In the genomic region with DNA sequence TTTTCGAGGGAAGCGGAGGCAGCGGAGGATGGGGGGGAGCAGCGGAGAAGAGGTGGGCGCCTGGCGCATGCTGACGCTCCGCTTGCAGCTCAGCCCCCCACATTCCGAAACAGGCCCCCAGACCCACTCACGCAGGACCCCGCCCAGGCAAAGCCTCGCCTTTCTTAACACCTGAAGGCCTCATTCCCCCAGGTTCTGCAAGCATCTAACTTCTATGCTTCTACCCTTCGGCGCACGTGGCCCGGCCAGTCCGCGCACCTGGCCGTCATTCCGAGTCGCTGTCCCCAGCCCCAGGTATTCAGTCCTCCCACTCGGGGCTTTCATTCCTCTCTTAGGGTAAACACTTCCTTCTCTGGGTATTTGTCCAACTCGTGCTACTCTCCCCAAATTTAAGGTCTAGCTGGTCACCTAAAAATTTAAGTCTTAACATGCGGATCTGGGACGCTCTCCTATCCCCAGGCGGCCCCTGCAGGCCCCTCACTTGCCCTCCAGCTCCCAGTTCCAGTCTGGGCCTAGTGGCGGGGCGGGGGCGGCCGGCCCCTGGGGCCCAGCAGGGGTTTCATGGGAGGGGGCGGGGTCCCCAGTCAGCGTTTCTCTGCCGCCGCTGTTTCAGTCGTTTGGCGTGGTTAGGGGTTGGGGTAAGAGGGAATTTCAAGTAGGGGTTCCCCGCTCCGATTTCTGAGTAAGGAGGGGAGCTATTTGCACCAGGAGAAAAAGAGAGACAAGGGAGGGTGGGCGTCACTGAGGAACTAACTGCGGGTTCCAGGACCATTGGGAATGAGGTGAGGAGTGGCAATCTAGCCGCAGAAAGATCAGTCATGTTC, we compare ENCODE assay signal across 1 cellular context.
TF ChIP-seq lines count a peak whose summit lies in the region.

No MANE protein-coding gene starts in this region.

TF ChIP-seq in GM23338, 12 proteins besides CTCF, POLR2A, EP300 and RAD21:
- TF ChIP-seq STAT1 (IDR thresholded peaks at IDR 0.05; ENCODE audit: unreplicated experiment) (no peak), NANOG (IDR thresholded peaks at IDR 0.05; ENCODE audit: borderline replicate concordance) (no peak)
- TF ChIP-seq, protein P1, sequence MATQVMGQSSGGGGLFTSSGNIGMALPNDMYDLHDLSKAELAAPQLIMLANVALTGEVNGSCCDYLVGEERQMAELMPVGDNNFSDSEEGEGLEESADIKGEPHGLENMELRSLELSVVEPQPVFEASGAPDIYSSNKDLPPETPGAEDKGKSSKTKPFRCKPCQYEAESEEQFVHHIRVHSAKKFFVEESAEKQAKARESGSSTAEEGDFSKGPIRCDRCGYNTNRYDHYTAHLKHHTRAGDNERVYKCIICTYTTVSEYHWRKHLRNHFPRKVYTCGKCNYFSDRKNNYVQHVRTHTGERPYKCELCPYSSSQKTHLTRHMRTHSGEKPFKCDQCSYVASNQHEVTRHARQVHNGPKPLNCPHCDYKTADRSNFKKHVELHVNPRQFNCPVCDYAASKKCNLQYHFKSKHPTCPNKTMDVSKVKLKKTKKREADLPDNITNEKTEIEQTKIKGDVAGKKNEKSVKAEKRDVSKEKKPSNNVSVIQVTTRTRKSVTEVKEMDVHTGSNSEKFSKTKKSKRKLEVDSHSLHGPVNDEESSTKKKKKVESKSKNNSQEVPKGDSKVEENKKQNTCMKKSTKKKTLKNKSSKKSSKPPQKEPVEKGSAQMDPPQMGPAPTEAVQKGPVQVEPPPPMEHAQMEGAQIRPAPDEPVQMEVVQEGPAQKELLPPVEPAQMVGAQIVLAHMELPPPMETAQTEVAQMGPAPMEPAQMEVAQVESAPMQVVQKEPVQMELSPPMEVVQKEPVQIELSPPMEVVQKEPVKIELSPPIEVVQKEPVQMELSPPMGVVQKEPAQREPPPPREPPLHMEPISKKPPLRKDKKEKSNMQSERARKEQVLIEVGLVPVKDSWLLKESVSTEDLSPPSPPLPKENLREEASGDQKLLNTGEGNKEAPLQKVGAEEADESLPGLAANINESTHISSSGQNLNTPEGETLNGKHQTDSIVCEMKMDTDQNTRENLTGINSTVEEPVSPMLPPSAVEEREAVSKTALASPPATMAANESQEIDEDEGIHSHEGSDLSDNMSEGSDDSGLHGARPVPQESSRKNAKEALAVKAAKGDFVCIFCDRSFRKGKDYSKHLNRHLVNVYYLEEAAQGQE (IDR thresholded peaks at IDR 0.05; ENCODE audit: unreplicated experiment) = peak; percentile 23
TF ChIP-seq in GM23338: peak in this region for 1.
